18 cellular contexts compared by ENCODE assay signal in the genomic region with DNA sequence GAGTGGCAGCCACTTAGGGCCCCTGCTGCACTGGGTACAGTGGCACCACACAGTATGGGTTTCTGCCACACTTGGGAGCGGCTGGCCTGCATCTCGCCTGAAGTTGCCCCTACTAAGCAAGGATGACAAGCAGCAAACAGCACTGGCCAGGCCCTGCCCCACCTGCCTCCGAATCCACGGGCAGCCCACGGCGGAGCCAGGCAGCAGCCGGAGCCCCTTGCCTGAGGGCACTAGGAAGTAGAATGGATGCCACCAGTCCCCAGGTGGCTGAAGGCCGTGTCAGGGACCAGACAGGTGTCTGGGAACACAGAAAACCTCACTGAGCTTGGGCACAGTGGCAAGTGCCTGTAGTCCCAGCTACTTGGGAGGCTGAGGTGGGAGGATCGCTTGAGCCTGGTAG.
"Had no signal": no experiment of that assay in that cellular context is flagged by ENCODE, and none has a peak within 500 bp of the region (broad histone marks: within the 10 kb centered on the region; RNA-seq: fewer than 3 reads in every experiment).

No MANE protein-coding gene starts in this region.

- H3K9me3 ChIP-seq: adrenal gland, ascending aorta, gastrocnemius medialis, lower lobe of right lung, right lobe of liver, vagina had no signal

- H3K27me3 ChIP-seq: adrenal gland, ascending aorta, brain microvascular endothelial cell, dorsolateral prefrontal cortex, gastrocnemius medialis, hepatocyte, neural progenitor cell, right lobe of liver, vagina had no signal

- DNase-seq: brain microvascular endothelial cell; dorsolateral prefrontal cortex; effector memory CD4-positive, alpha-beta T cell; gastrocnemius medialis; left colon; lower lobe of right lung; occipital lobe; stimulated activated CD4-positive, alpha-beta T cell treated with anti-CD3 and anti-CD28 coated beads, Interleukin-4, amount 100 ng/mL, for 24 hours; T-helper 2 cell had no signal

- H3K4me3 ChIP-seq: adrenal gland, ascending aorta, coronary artery, dorsolateral prefrontal cortex, gastrocnemius medialis, hepatocyte, lower lobe of right lung, neural progenitor cell, right lobe of liver, skin epidermis, vagina had no signal

- H3K36me3 ChIP-seq: neural progenitor cell had no signal

- H3K4me1 ChIP-seq: adrenal gland had no signal

- H3K27ac ChIP-seq: ascending aorta, brain microvascular endothelial cell, coronary artery, hepatocyte, lower lobe of right lung, neural progenitor cell, right lobe of liver, skin epidermis, vagina had no signal

- ATAC-seq: gastrocnemius medialis; stimulated activated memory B cell treated with anti-CD40 and anti-IgM and Interleukin-4, amounts not matched to agents 10 μg/mL and 1 μg/mL and 100 μg/mL, for 72 hours had no signal
